In genomic region chr10:103493911-103494877, GRCh38 we compare ENCODE assay signal across 8 cellular contexts. TPM values are rescaled to one million over a fixed set of nuclear protein-coding genes. Genes with fewer than 3 reads are reported as not detected.
A peak's percentile ranks its signal among the peaks of the same experiment; 100 is the strongest.
DNase-seq lines count a peak whose midpoint lies in the region; ATAC-seq lines count a peak whose summit lies in the region.

No MANE protein-coding gene starts in this region.

- no peak overlapping the region for H3K9ac ChIP-seq in rectal smooth muscle tissue (ENCODE audit: low read length)

- H3K4me3 ChIP-seq in rectal smooth muscle tissue (ENCODE audit: low read length), result peak overlapping the region; percentile 52

- H3K36me3 ChIP-seq in rectal smooth muscle tissue (ENCODE audit: control insufficient read depth, insufficient read depth, low read length), result no peaks in the 10 kb centered on the region

- H3K9me3 Mint-ChIP-seq in activated T-cell treated with anti-CD3 and anti-CD28 coated beads, Interleukin-2, amount 50 U/mL, for 72 hours, result no peaks in the 10 kb centered on the region

- peaks cover 33% of the 10 kb centered on the region for H3K4me1 Mint-ChIP-seq in activated T-cell treated with anti-CD3 and anti-CD28 coated beads, Interleukin-2, amount 50 U/mL, for 72 hours (ENCODE audit: low read depth)

- intact Hi-C loops in head of caudate nucleus (cut with DNase I), result no loop called here

- no peaks in the 10 kb centered on the region for H3K36me3 Mint-ChIP-seq in activated T-cell treated with anti-CD3 and anti-CD28 coated beads, Interleukin-2, amount 50 U/mL, for 72 hours (ENCODE audit: insufficient read depth in 2 of 2)

- peaks cover 10% of the 10 kb centered on the region for H3K27me3 ChIP-seq in rectal smooth muscle tissue (ENCODE audit: control insufficient read depth, insufficient read depth, low read length)

- peak; percentile 53 to 68 for ATAC-seq in activated T-cell treated with anti-CD3 and anti-CD28 coated beads, Interleukin-2, amount 50 U/mL, for 72 hours (replicated peaks in 1 of 2)
- no peak for ATAC-seq in GM18502 (IDR thresholded peaks at IDR 0.05; ENCODE audit: poor library complexity, unreplicated experiment)
- no peak for ATAC-seq in GM19455 (IDR thresholded peaks at IDR 0.05; ENCODE audit: unreplicated experiment)
- no peak for ATAC-seq in HG02852 (IDR thresholded peaks at IDR 0.05; ENCODE audit: unreplicated experiment)

- H3K27me3 Mint-ChIP-seq in activated T-cell treated with anti-CD3 and anti-CD28 coated beads, Interleukin-2, amount 50 U/mL, for 72 hours (ENCODE audit: low read depth), result peaks cover 64% of the 10 kb centered on the region

- no peak overlapping the region for H3K27ac ChIP-seq in rectal smooth muscle tissue (ENCODE audit: low read depth, low read length)

- H3K27ac Mint-ChIP-seq in activated T-cell treated with anti-CD3 and anti-CD28 coated beads, Interleukin-2, amount 50 U/mL, for 72 hours, result no peak overlapping the region

- H3K4me1 ChIP-seq in rectal smooth muscle tissue (ENCODE audit: control insufficient read depth, insufficient read depth, low read length), result no peaks in the 10 kb centered on the region

- peak; percentile 6 for DNase-seq in stimulated activated naive CD4-positive, alpha-beta T cell treated with Interleukin-2 at 50 U/mL for 16 hours (lab: John Stamatoyannopoulos, UW)
- no peak for DNase-seq in stimulated activated naive CD4-positive, alpha-beta T cell (lab: John Stamatoyannopoulos, UW)
- peak; percentile 49 to 60 for DNase-seq in activated T-cell treated with anti-CD3 and anti-CD28 coated beads, Interleukin-2, amount 50 U/mL, for 72 hours
- DNase-seq in head of caudate nucleus, result peak in 35 of 42 donors; percentile 7 to 69 (median 45)

- peak overlapping the region; percentile 64 to 72 for H3K4me3 Mint-ChIP-seq in activated T-cell treated with anti-CD3 and anti-CD28 coated beads, Interleukin-2, amount 50 U/mL, for 72 hours

RNA-seq across cellular contexts. Expression of gene NEURL1, which starts 0.7 kb away (rescaled TPM):
- total RNA-seq in activated T-cell treated with anti-CD3 and anti-CD28 coated beads, Interleukin-2, amount 50 U/mL, for 72 hours, result 1 to 10 TPM; 2.5 to 3.5 TPM

RNA-seq across cellular contexts. Expression of gene CALHM3, which starts 15.2 kb away (rescaled TPM):
- total RNA-seq in activated T-cell treated with anti-CD3 and anti-CD28 coated beads, Interleukin-2, amount 50 U/mL, for 72 hours, result not detected

RNA-seq across cellular contexts. Expression of gene CALHM1, which starts 35.5 kb away (rescaled TPM):
- total RNA-seq in activated T-cell treated with anti-CD3 and anti-CD28 coated beads, Interleukin-2, amount 50 U/mL, for 72 hours, result not detected

RNA-seq across cellular contexts. Expression of gene CALHM2, which starts 42.0 kb away (rescaled TPM):
- 10 to 100 TPM; 11.6 to 18.8 TPM for total RNA-seq in activated T-cell treated with anti-CD3 and anti-CD28 coated beads, Interleukin-2, amount 50 U/mL, for 72 hours

Comparison
In these comparisons a context has a peak if more than half of its experiments do, and no peak if none do; other contexts are left out.
1. DNase-seq: peak in stimulated activated naive CD4-positive, alpha-beta T cell treated with Interleukin-2 at 50 U/mL for 16 hours (single experiment), activated T-cell treated with anti-CD3 and anti-CD28 coated beads, Interleukin-2, amount 50 U/mL, for 72 hours (2 of 2) and head of caudate nucleus (35 of 42); none in stimulated activated naive CD4-positive, alpha-beta T cell (0 of 6).
2. ATAC-seq: peak in activated T-cell treated with anti-CD3 and anti-CD28 coated beads, Interleukin-2, amount 50 U/mL, for 72 hours (2 of 2); none in GM18502 (single experiment), GM19455 (single experiment) and HG02852 (single experiment).